In genomic region chrX:109347618-109348017, GRCh38 we compare ENCODE assay signal across 10 cellular contexts.
DNase-seq lines count a peak whose midpoint lies in the region; ATAC-seq and TF ChIP-seq lines count a peak whose summit lies in the region.
"Had no signal": no experiment of that assay in that cellular context is flagged by ENCODE, and none has a peak within 500 bp of the region (broad histone marks: within the 10 kb centered on the region; RNA-seq: fewer than 3 reads in every experiment).

No MANE protein-coding gene starts in this region.

- TF ChIP-seq CTCF in osteoblast (IDR thresholded peaks at IDR 0.05; ENCODE audit: extremely low read depth, low read depth, low read length), result no peak

- DNase-seq in GM04504 (ENCODE audit: low read depth) (peak; percentile 1), MV-4-11 (lab: John Stamatoyannopoulos, UW) (peak; percentile 71), fibroblast of gingiva (ENCODE audit: low read depth) (peak; percentile 78), osteoblast (ENCODE audit: insufficient read length, low spot score, missing footprints) (peak; percentile 9)
- no peak for DNase-seq in stimulated activated CD4-positive, alpha-beta T cell treated with anti-CD3 and anti-CD28 coated beads, Interleukin-2, amount 100 ng/mL, for 48 hours
- DNase-seq: activated CD8-positive, alpha-beta memory T cell treated with anti-CD3 and anti-CD28 coated beads for 24 hours; anterior cingulate cortex had no signal

- ATAC-seq in GM19023 (IDR thresholded peaks at IDR 0.05; ENCODE audit: unreplicated experiment), result no peak
- ATAC-seq in GM19455 (IDR thresholded peaks at IDR 0.05; ENCODE audit: unreplicated experiment), result no peak
- ATAC-seq: gastroesophageal sphincter had no signal

- H3K79me2 ChIP-seq in osteoblast (ENCODE audit: insufficient read depth, low read length), result no peaks in the 10 kb centered on the region

- H3K9me3 ChIP-seq in osteoblast (ENCODE audit: low read depth, low read length), result no peaks in the 10 kb centered on the region
- H3K9me3 ChIP-seq: gastroesophageal sphincter had no signal

- H2AFZ ChIP-seq in osteoblast (ENCODE audit: low read length), result no peak overlapping the region

- H3K27me3 ChIP-seq in osteoblast (ENCODE audit: insufficient read depth, low read length), result peaks cover 9% of the 10 kb centered on the region
- H3K27me3 ChIP-seq: gastroesophageal sphincter had no signal

- no peak overlapping the region for H3K4me2 ChIP-seq in osteoblast (ENCODE audit: insufficient read depth, low read length)

- peaks cover 4% of the 10 kb centered on the region for H3K4me1 ChIP-seq in osteoblast (ENCODE audit: insufficient read depth, low read length)
- H3K4me1 ChIP-seq: gastroesophageal sphincter had no signal

- H3K27ac ChIP-seq in osteoblast (ENCODE audit: low read depth, low read length), result no peak overlapping the region
- H3K27ac ChIP-seq: gastroesophageal sphincter had no signal

- H3K36me3 ChIP-seq in osteoblast (ENCODE audit: insufficient read depth, low read length), result no peaks in the 10 kb centered on the region
- H3K36me3 ChIP-seq: gastroesophageal sphincter had no signal

- no peaks in the 10 kb centered on the region for H4K20me1 ChIP-seq in osteoblast (ENCODE audit: insufficient read depth, low read length)

- H3K4me3 ChIP-seq in osteoblast (ENCODE audit: insufficient read depth, low read length), result no peak overlapping the region
- H3K4me3 ChIP-seq: gastroesophageal sphincter had no signal

Comparison
In these comparisons a context has a peak if more than half of its experiments do, and no peak if none do; other contexts are left out.
1. DNase-seq: peak in GM04504 (single experiment), MV-4-11 (single experiment), fibroblast of gingiva (single experiment) and osteoblast (single experiment); none in stimulated activated CD4-positive, alpha-beta T cell treated with anti-CD3 and anti-CD28 coated beads, Interleukin-2, amount 100 ng/mL, for 48 hours (0 of 2).